In the genomic region with DNA sequence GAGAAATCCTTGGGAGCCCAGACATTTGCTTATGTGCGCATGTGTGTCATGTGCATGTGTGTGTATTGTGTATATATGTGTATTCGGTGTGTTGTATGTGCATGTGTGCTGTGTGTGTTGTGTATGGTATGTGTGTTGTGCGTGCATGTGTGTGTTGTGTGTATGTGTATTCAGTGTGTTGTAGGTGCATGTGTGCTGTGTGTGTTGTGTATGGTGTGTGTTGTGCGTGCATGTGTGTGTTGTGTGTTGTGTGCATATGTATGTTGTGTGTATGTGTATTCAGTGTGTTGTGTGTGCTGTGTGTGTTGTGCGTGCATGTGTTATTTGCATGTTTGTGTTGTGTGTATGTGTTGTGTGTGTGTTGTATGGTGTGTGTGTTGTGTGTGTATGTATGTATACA, we compare ENCODE assay signal across 20 cellular contexts.
"Had no signal": no experiment of that assay in that cellular context is flagged by ENCODE, and none has a peak within 500 bp of the region (broad histone marks: within the 10 kb centered on the region; RNA-seq: fewer than 3 reads in every experiment).

No MANE protein-coding gene starts in this region.

- H3K4me1 ChIP-seq: breast epithelium had no signal

- ATAC-seq: activated CD8-positive, alpha-beta T cell treated with anti-CD3 and anti-CD28 coated beads, Interleukin-2, amount 10 ng/mL, durations not matched to agents 7 days and 5 days; sciatic nerve; stimulated activated memory B cell treated with anti-CD40 and anti-IgM and Interleukin-4, amounts not matched to agents 10 μg/mL and 1 μg/mL and 100 μg/mL, for 72 hours; upper lobe of right lung had no signal

- H3K36me3 ChIP-seq: ascending aorta, breast epithelium, esophagus squamous epithelium, left ventricle myocardium inferior, ovary, upper lobe of right lung had no signal

- DNase-seq: activated CD4-positive, alpha-beta T cell treated with anti-CD3 and anti-CD28 coated beads, Interleukin-2, amount 10 ng/mL, durations not matched to agents 24 days and 14 days; activated CD4-positive, CD25-positive, alpha-beta regulatory T cell; activated CD8-positive, alpha-beta T cell treated with anti-CD3 and anti-CD28 coated beads, Interleukin-2, amount 10 ng/mL, durations not matched to agents 7 days and 5 days; activated naive CD4-positive, alpha-beta T cell treated with anti-CD3 and anti-CD28 coated beads, Interleukin-2, amount 10 ng/mL, durations not matched to agents 7 days and 5 days; activated T-cell treated with anti-CD3 and anti-CD28 coated beads, Interleukin-2, amount 50 U/mL, for 24 hours; cerebellar nuclear complex; effector CD8-positive, alpha-beta T cell; esophagus squamous epithelium; immature natural killer cell; kidney glomerular epithelial cell; left ventricle myocardium inferior; mammary epithelial cell; ovary; stimulated activated CD4-positive, alpha-beta T cell treated with anti-CD3 and anti-CD28 coated beads, Interleukin-4, amount 100 ng/mL, for 4 hours; testis had no signal

- H3K27me3 ChIP-seq: ascending aorta, breast epithelium, esophagus squamous epithelium, ovary, testis, upper lobe of right lung had no signal

- H3K27ac ChIP-seq: ascending aorta, breast epithelium, ovary, testis, upper lobe of right lung had no signal

- H3K4me3 ChIP-seq: ascending aorta, breast epithelium, esophagus squamous epithelium, left ventricle myocardium inferior, ovary, testis, upper lobe of right lung had no signal

- H3K9me3 ChIP-seq: ascending aorta, breast epithelium, esophagus squamous epithelium, left ventricle myocardium inferior, ovary, testis, upper lobe of right lung had no signal
